Comparison of ENCODE assay signal across 8 cellular contexts in the genomic region with DNA sequence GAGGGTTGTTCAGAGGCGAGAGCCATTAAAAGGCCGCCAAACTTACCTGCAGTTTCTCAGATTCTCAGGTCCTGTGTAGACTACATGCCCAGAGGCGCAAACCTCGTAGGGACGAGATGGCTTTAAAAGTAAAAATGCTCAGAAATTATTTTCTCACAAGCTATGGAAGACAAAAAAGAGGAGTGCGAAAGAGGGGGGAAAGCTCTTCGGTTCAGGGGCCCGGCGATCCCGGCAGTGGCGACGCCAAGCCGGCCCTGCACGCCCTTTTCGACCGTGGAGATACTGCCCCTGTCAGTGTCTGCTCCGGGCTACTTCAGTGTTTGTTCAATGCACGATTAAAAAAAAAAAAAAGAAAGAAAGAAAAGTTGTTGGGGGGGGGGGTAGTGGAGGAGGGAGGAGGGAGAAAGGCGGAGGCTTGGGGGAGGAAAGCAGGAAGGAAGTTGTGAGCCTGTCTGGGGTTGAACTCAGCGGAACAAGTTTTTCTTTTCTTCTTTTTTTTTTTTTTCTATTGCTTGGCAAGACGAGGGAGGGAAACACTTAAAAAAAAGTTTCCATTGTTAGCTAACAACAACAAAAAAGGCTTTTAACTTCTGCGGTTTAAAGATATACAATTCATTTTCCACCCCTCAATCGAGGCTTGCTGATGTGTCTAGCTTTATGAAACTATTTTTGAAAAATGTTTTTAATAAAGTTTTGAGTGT. TPM values are rescaled to one million over a fixed set of nuclear protein-coding genes. Genes with fewer than 3 reads are reported as not detected.
DNase-seq lines count a peak whose midpoint lies in the region; ATAC-seq and TF ChIP-seq lines count a peak whose summit lies in the region.

ITPKB (minus strand) TSS at position 288 of the 701 bp plus-strand sequence. CDS start 1,824 bp downstream, outside the sequence.

- peak within 1 kb of the TSS; percentile 82 to 98 (median 96) for H3K27ac Mint-ChIP-seq in naive B cell

- WGBS in thyroid gland, 2 donors, result 1% methylated on average over 23 of the region's 23 CpGs

- H3K9me2 ChIP-seq in OCI-LY1 (ENCODE audit: low read depth, low read length), result no peaks in the 10 kb centered on the region

- no peaks in the 10 kb centered on the region for H3K9me3 Mint-ChIP-seq in activated T-cell treated with anti-CD3 and anti-CD28 coated beads, Interleukin-2, amount 50 U/mL, for 4 hours
- H3K9me3 Mint-ChIP-seq in naive B cell, result peaks cover 0 to 2% (median 0%) of the 10 kb centered on the region in 7 donors

- H3K27me3 ChIP-seq in OCI-LY1 (ENCODE audit: insufficient read depth, low read length), result no peaks in the 10 kb centered on the region
- no peaks in the 10 kb centered on the region for H3K27me3 ChIP-seq in fibroblast of lung (ENCODE audit: control insufficient read depth, insufficient read depth, low read length)
- no peaks in the 10 kb centered on the region for H3K27me3 ChIP-seq in thyroid gland

- 0 out of 2 replicates have a peak, but pooled peaks cover 3% of the 10 kb centered on the region for H3K9me3 ChIP-seq in OCI-LY1 (ENCODE audit: low read length)
- no peaks in the 10 kb centered on the region for H3K9me3 ChIP-seq in fibroblast of lung (ENCODE audit: control insufficient read depth, insufficient read depth, low read depth, low read length)
- H3K9me3 ChIP-seq in thyroid gland, result no peaks in the 10 kb centered on the region

- ATAC-seq in GM21367 (IDR thresholded peaks at IDR 0.05; ENCODE audit: unreplicated experiment) (peak; percentile 27), naive B cell (ENCODE audit: low read depth in 2 of 2) (peak; percentile 29 to 46)
- ATAC-seq in activated T-cell treated with anti-CD3 and anti-CD28 coated beads, Interleukin-2, amount 50 U/mL, for 4 hours, result peak; percentile 9 to 19

- H3K36me3 ChIP-seq in OCI-LY1 (ENCODE audit: insufficient read depth, low read length), result peaks cover 30% of the 10 kb centered on the region
- peaks cover 9% of the 10 kb centered on the region for H3K36me3 ChIP-seq in fibroblast of lung (ENCODE audit: control insufficient read depth, insufficient read depth, low read length)
- H3K36me3 ChIP-seq in thyroid gland, result no peaks in the 10 kb centered on the region

- H3K4me3 ChIP-seq in OCI-LY1 (ENCODE audit: low read depth, low read length, poor library complexity, severe bottlenecking) (peak within 1 kb of the TSS; percentile 82), fibroblast of lung (replicated peaks in 1 of 4; ENCODE audit: control extremely low read depth in 1 of 4, insufficient read depth in 1 of 4, low read depth in 3 of 4, low read length in 4 of 4) (peak within 1 kb of the TSS; percentile 60 to 98 (median 84)), thyroid gland (replicated peaks in 1 of 3) (peak within 1 kb of the TSS; percentile 46 to 74 (median 68))

- peak within 1 kb of the TSS; percentile 99 for H3K9ac ChIP-seq in OCI-LY1 (ENCODE audit: low read length)
- peak within 1 kb of the TSS; percentile 80 for H3K9ac ChIP-seq in fibroblast of lung (ENCODE audit: insufficient read depth, low read length)

- peaks cover 11% of the 10 kb centered on the region; the same call in 1 of the 2 replicates for H3F3A ChIP-seq in OCI-LY1 (ENCODE audit: insufficient read depth, low read length)

- H3K4me1 ChIP-seq in OCI-LY1 (ENCODE audit: insufficient read depth, low read length, severe bottlenecking) (peaks cover 56% of the 10 kb centered on the region), fibroblast of lung (ENCODE audit: control insufficient read depth, extremely low read depth, insufficient read depth, low read length) (no peaks in the 10 kb centered on the region), thyroid gland (peaks cover 12 to 34% of the 10 kb centered on the region in 2 donors)

- no peaks in the 10 kb centered on the region for H3K27me3 Mint-ChIP-seq in activated T-cell treated with anti-CD3 and anti-CD28 coated beads, Interleukin-2, amount 50 U/mL, for 4 hours (ENCODE audit: low read depth)
- no peaks in the 10 kb centered on the region for H3K27me3 Mint-ChIP-seq in naive B cell

- H3K79me2 ChIP-seq in OCI-LY1 (ENCODE audit: insufficient read depth, low read length) (peaks cover 42% of the 10 kb centered on the region), fibroblast of lung (ENCODE audit: control insufficient read depth, insufficient read depth, low read length) (peaks cover 6% of the 10 kb centered on the region)

- peaks cover 1% of the 10 kb centered on the region for H3K36me3 Mint-ChIP-seq in activated T-cell treated with anti-CD3 and anti-CD28 coated beads, Interleukin-2, amount 50 U/mL, for 4 hours (ENCODE audit: insufficient read depth)
- no peaks in the 10 kb centered on the region for H3K36me3 Mint-ChIP-seq in naive B cell

- H3K27ac ChIP-seq in OCI-LY1 (ENCODE audit: low read depth, low read length, poor library complexity, severe bottlenecking) (peak within 1 kb of the TSS; percentile 95), fibroblast of lung (ENCODE audit: insufficient read depth, low read length) (peak within 1 kb of the TSS; percentile 77), thyroid gland (peak within 1 kb of the TSS; percentile 64 to 85 (median 85))

- TF ChIP-seq POLR2A in thyroid gland (IDR thresholded peaks at IDR 0.05), result peak in 1 of 2 donors; percentile 50

- H3K4me2 ChIP-seq in OCI-LY1 (ENCODE audit: low read length), result peak within 1 kb of the TSS; percentile 89
- peak within 1 kb of the TSS; percentile 90 for H3K4me2 ChIP-seq in fibroblast of lung (ENCODE audit: extremely low read depth, insufficient read depth, low read length)

- TF ChIP-seq CTCF in OCI-LY1 (IDR thresholded peaks at IDR 0.05; ENCODE audit: low read length) (no peak), fibroblast of lung (conservative IDR thresholded peaks at IDR 0.05 in 1 of 2, IDR thresholded peaks at IDR 0.05 in 1 of 2; ENCODE audit: low read depth in 1 of 2, low read length in 2 of 2) (no peak), thyroid gland (IDR thresholded peaks at IDR 0.05) (no peak)

- no peaks in the 10 kb centered on the region for H4K20me1 ChIP-seq in OCI-LY1 (ENCODE audit: insufficient read depth, low read length)
- peaks cover 2% of the 10 kb centered on the region for H4K20me1 ChIP-seq in fibroblast of lung (ENCODE audit: control insufficient read depth, extremely low read depth, insufficient read depth, low read length)

- H3K4me3 Mint-ChIP-seq in activated T-cell treated with anti-CD3 and anti-CD28 coated beads, Interleukin-2, amount 50 U/mL, for 4 hours, result peak within 1 kb of the TSS; percentile 95
- H3K4me3 Mint-ChIP-seq in naive B cell, result peak within 1 kb of the TSS; percentile 88 to 100 (median 99)

- no peak within 1 kb of the TSS; the same call in 1 of the 2 replicates for H2AFZ ChIP-seq in OCI-LY1 (ENCODE audit: low read length)
- peak within 1 kb of the TSS; percentile 63 for H2AFZ ChIP-seq in fibroblast of lung (ENCODE audit: low read length)

- DNase-seq in AG08396 (ENCODE audit: low spot score), result peak; percentile 53
- DNase-seq in activated T-cell treated with anti-CD3 and anti-CD28 coated beads, Interleukin-2, amount 50 U/mL, for 4 hours, result peak; percentile 58
- peak; percentile 72 to 81 for DNase-seq in fibroblast of lung (ENCODE audit: low read depth in 2 of 2)
- DNase-seq in naive B cell, result peak; percentile 75
- peak; percentile 60 to 62 for DNase-seq in thyroid gland
- no peak for DNase-seq in NCI-H1694 (lab: John Stamatoyannopoulos, UW)

- intact Hi-C loops in thyroid gland (cut with DNase I), result loop anchor here (10.0 kb wide), 1 partner anchor 104 kb away; no protein-coding TSS in a partner anchor

- H3K4me1 Mint-ChIP-seq in activated T-cell treated with anti-CD3 and anti-CD28 coated beads, Interleukin-2, amount 50 U/mL, for 4 hours (ENCODE audit: low read depth), result peaks cover 39% of the 10 kb centered on the region
- peaks cover 17 to 51% (median 46%) of the 10 kb centered on the region in 3 donors for H3K4me1 Mint-ChIP-seq in naive B cell

RNA-seq across cellular contexts. Expression of gene ITPKB, which starts in this region (rescaled TPM):
- total RNA-seq in activated T-cell treated with anti-CD3 and anti-CD28 coated beads, Interleukin-2, amount 50 U/mL, for 4 hours, result 10 to 100 TPM; 26.2 to 28.3 (median 27.7) TPM
- total RNA-seq in fibroblast of lung (15.9 and 32.4 TPM in 2 replicates), thyroid gland (10 to 100 TPM; 19.1 to 24.0 (median 22.2) TPM)
- polyA plus RNA-seq in fibroblast of lung (10.2 and 14.5 TPM in 2 replicates), naive B cell (ENCODE audit: low read depth in 6 of 6) (10 to 100 TPM; 24.5 to 48.9 (median 34.1) TPM)
- polyA plus RNA-seq in fibroblast of lung (2012), result 15.8 and 20.6 TPM in 2 replicates
- polyA minus RNA-seq in fibroblast of lung (ENCODE audit: low replicate concordance), result 35.5 and 60.4 TPM in 2 replicates
